Comparison of ENCODE assay signal across 20 cellular contexts in genomic region chr3:95235916-95236315, GRCh38.
"Had no signal": no experiment of that assay in that cellular context is flagged by ENCODE, and none has a peak within 500 bp of the region (broad histone marks: within the 10 kb centered on the region; RNA-seq: fewer than 3 reads in every experiment).

No MANE protein-coding gene starts in this region.

- DNase-seq: activated CD4-positive, alpha-beta T cell treated with anti-CD3 and anti-CD28 coated beads, Interleukin-2, amount 10 ng/mL, durations not matched to agents 24 days and 14 days; activated CD4-positive, alpha-beta T cell treated with anti-CD3 and anti-CD28 coated beads, Interleukin-2, amount 50 U/mL, for 48 hours; activated CD4-positive, CD25-positive, alpha-beta regulatory T cell treated with anti-CD3 and anti-CD28 coated beads, Interleukin-2, amount 50 U/mL, for 72 hours; activated CD8-positive, alpha-beta memory T cell treated with anti-CD3 and anti-CD28 coated beads, Interleukin-2, amount 10 ng/mL, durations not matched to agents 7 days and 5 days; activated effector memory CD4-positive, alpha-beta T cell treated with anti-CD3 and anti-CD28 coated beads, Interleukin-2, amount 50 U/mL, for 16 hours; activated naive CD4-positive, alpha-beta T cell treated with anti-CD3 and anti-CD28 coated beads for 36 hours; activated T-cell treated with anti-CD3 and anti-CD28 coated beads, Interleukin-2, amount 50 U/mL, for 24 hours; brain microvascular endothelial cell; MG63; NCI-H1105 treated with DMSO at 0.1 percent for 48 hours; NCI-H1436 treated with DMSO at 0.1 percent for 48 hours; NCI-H187; NCI-H2081; NCI-H446; NCI-H524; SHP77 treated with DMSO at 0.1 percent for 48 hours; T-helper 17 cell; T-helper 9 cell had no signal

- H3K4me2 ChIP-seq: KMS-11 had no signal

- ATAC-seq: activated CD8-positive, alpha-beta memory T cell treated with anti-CD3 and anti-CD28 coated beads, Interleukin-2, amount 10 ng/mL, durations not matched to agents 7 days and 5 days; T-helper 17 cell; WTC11 had no signal

- H3K9ac ChIP-seq: KMS-11 had no signal

- H3K9me3 ChIP-seq: MG63 had no signal

- H3K27ac ChIP-seq: brain microvascular endothelial cell, KMS-11 had no signal

- H3K36me3 ChIP-seq: brain microvascular endothelial cell, MG63 had no signal

- H3K4me3 ChIP-seq: MG63 had no signal

- H3K27me3 ChIP-seq: brain microvascular endothelial cell, MG63 had no signal
